ENCODE assay signal across 2 cellular contexts in the genomic region with DNA sequence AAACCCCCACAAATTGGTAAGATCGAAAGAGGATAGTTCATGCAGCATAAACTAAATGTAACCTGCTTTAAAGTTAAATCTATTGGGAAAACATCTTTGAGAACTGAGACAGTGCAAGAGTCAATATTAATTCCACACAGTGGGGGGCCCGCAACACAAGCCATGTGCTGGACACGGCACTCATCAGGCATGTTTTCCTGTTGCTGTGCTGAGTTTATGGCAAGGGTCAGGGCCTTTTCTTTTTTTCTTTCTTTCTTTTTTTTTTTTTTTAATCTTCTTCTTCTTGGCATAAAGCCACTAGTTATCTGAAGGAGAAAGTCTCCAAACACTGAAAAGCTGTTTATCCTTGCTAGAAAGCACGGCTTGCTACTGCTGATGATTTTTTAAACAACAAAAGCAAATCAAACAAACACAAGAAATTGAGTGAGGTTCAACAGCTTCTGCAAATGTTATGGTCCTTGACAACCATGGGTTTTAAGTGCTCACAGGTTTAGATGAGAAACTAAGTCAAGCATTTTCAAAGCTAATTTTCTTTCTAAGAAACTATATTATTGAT.
TF ChIP-seq lines count a peak whose summit lies in the region.

No MANE protein-coding gene starts in this region.

TF ChIP-seq in liver, 16 proteins besides CTCF, POLR2A, EP300 and RAD21 (continued from another document):
- TF ChIP-seq, protein P1, sequence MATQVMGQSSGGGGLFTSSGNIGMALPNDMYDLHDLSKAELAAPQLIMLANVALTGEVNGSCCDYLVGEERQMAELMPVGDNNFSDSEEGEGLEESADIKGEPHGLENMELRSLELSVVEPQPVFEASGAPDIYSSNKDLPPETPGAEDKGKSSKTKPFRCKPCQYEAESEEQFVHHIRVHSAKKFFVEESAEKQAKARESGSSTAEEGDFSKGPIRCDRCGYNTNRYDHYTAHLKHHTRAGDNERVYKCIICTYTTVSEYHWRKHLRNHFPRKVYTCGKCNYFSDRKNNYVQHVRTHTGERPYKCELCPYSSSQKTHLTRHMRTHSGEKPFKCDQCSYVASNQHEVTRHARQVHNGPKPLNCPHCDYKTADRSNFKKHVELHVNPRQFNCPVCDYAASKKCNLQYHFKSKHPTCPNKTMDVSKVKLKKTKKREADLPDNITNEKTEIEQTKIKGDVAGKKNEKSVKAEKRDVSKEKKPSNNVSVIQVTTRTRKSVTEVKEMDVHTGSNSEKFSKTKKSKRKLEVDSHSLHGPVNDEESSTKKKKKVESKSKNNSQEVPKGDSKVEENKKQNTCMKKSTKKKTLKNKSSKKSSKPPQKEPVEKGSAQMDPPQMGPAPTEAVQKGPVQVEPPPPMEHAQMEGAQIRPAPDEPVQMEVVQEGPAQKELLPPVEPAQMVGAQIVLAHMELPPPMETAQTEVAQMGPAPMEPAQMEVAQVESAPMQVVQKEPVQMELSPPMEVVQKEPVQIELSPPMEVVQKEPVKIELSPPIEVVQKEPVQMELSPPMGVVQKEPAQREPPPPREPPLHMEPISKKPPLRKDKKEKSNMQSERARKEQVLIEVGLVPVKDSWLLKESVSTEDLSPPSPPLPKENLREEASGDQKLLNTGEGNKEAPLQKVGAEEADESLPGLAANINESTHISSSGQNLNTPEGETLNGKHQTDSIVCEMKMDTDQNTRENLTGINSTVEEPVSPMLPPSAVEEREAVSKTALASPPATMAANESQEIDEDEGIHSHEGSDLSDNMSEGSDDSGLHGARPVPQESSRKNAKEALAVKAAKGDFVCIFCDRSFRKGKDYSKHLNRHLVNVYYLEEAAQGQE (IDR thresholded peaks at IDR 0.05), result no peak
- TF ChIP-seq, protein P2, sequence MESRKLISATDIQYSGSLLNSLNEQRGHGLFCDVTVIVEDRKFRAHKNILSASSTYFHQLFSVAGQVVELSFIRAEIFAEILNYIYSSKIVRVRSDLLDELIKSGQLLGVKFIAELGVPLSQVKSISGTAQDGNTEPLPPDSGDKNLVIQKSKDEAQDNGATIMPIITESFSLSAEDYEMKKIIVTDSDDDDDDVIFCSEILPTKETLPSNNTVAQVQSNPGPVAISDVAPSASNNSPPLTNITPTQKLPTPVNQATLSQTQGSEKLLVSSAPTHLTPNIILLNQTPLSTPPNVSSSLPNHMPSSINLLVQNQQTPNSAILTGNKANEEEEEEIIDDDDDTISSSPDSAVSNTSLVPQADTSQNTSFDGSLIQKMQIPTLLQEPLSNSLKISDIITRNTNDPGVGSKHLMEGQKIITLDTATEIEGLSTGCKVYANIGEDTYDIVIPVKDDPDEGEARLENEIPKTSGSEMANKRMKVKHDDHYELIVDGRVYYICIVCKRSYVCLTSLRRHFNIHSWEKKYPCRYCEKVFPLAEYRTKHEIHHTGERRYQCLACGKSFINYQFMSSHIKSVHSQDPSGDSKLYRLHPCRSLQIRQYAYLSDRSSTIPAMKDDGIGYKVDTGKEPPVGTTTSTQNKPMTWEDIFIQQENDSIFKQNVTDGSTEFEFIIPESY (IDR thresholded peaks at IDR 0.05), result no peak
- TF ChIP-seq NR2F2 (IDR thresholded peaks at IDR 0.05), result peak; percentile 72

TF ChIP-seq in SK-N-SH treated with all-trans-retinoic acid at 6 μM for 48 hours, 23 proteins besides CTCF, POLR2A, EP300 and RAD21 (continued from another document):
- TF ChIP-seq, protein P3, sequence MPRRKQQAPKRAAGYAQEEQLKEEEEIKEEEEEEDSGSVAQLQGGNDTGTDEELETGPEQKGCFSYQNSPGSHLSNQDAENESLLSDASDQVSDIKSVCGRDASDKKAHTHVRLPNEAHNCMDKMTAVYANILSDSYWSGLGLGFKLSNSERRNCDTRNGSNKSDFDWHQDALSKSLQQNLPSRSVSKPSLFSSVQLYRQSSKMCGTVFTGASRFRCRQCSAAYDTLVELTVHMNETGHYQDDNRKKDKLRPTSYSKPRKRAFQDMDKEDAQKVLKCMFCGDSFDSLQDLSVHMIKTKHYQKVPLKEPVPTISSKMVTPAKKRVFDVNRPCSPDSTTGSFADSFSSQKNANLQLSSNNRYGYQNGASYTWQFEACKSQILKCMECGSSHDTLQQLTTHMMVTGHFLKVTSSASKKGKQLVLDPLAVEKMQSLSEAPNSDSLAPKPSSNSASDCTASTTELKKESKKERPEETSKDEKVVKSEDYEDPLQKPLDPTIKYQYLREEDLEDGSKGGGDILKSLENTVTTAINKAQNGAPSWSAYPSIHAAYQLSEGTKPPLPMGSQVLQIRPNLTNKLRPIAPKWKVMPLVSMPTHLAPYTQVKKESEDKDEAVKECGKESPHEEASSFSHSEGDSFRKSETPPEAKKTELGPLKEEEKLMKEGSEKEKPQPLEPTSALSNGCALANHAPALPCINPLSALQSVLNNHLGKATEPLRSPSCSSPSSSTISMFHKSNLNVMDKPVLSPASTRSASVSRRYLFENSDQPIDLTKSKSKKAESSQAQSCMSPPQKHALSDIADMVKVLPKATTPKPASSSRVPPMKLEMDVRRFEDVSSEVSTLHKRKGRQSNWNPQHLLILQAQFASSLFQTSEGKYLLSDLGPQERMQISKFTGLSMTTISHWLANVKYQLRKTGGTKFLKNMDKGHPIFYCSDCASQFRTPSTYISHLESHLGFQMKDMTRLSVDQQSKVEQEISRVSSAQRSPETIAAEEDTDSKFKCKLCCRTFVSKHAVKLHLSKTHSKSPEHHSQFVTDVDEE (CRISPR knock-in tag; IDR thresholded peaks at IDR 0.05), result no peak
- no peak for TF ChIP-seq ZFP3 (CRISPR knock-in tag; IDR thresholded peaks at IDR 0.05)
- no peak for TF ChIP-seq BACH2 (CRISPR knock-in tag; IDR thresholded peaks at IDR 0.05; ENCODE audit: borderline replicate concordance)
- TF ChIP-seq, protein P4, sequence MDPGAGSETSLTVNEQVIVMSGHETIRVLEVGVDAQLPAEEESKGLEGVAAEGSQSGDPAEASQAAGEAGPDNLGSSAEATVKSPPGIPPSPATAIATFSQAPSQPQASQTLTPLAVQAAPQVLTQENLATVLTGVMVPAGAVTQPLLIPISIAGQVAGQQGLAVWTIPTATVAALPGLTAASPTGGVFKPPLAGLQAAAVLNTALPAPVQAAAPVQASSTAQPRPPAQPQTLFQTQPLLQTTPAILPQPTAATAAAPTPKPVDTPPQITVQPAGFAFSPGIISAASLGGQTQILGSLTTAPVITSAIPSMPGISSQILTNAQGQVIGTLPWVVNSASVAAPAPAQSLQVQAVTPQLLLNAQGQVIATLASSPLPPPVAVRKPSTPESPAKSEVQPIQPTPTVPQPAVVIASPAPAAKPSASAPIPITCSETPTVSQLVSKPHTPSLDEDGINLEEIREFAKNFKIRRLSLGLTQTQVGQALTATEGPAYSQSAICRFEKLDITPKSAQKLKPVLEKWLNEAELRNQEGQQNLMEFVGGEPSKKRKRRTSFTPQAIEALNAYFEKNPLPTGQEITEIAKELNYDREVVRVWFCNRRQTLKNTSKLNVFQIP (CRISPR knock-in tag; IDR thresholded peaks at IDR 0.05; ENCODE audit: borderline replicate concordance, low read depth), result no peak
- TF ChIP-seq RARB (CRISPR knock-in tag; IDR thresholded peaks at IDR 0.05), result no peak
